ENCODE assay signal across 2 cellular contexts in genomic region chr1:234609528-234610042, GRCh38.
TF ChIP-seq lines count a peak whose summit lies in the region.

No MANE protein-coding gene starts in this region.

TF ChIP-seq in SK-N-SH, 30 proteins besides CTCF, POLR2A, EP300 and RAD21 (continued from another document):
- TF ChIP-seq YY1 (IDR thresholded peaks at IDR 0.05; ENCODE audit: low read depth): no peak
- no peak for TF ChIP-seq MEF2A (IDR thresholded peaks at IDR 0.05; ENCODE audit: borderline replicate concordance, low read depth)
- TF ChIP-seq ELF1 (IDR thresholded peaks at IDR 0.05): no peak
- TF ChIP-seq EZH2phosphoT487 (IDR thresholded peaks at IDR 0.05; ENCODE audit: borderline replicate concordance, low read depth): no peak
- TF ChIP-seq SIN3A (IDR thresholded peaks at IDR 0.05; ENCODE audit: borderline replicate concordance, low read depth, low read length): no peak

TF ChIP-seq in SK-N-SH treated with all-trans-retinoic acid at 6 μM for 48 hours, 23 proteins besides CTCF, POLR2A, EP300 and RAD21 (continued from another document):
- TF ChIP-seq CREB5 (CRISPR knock-in tag; IDR thresholded peaks at IDR 0.05; ENCODE audit: low read depth): no peak
- TF ChIP-seq ZC3H10 (CRISPR knock-in tag; IDR thresholded peaks at IDR 0.05): no peak
- no peak for TF ChIP-seq CSRNP3 (CRISPR knock-in tag; IDR thresholded peaks at IDR 0.05)
- no peak for TF ChIP-seq ZFP30 (CRISPR knock-in tag; IDR thresholded peaks at IDR 0.05)
- TF ChIP-seq OSR1 (CRISPR knock-in tag; IDR thresholded peaks at IDR 0.05): no peak
